Comparison of ENCODE assay signal across 12 cellular contexts in the genomic region with DNA sequence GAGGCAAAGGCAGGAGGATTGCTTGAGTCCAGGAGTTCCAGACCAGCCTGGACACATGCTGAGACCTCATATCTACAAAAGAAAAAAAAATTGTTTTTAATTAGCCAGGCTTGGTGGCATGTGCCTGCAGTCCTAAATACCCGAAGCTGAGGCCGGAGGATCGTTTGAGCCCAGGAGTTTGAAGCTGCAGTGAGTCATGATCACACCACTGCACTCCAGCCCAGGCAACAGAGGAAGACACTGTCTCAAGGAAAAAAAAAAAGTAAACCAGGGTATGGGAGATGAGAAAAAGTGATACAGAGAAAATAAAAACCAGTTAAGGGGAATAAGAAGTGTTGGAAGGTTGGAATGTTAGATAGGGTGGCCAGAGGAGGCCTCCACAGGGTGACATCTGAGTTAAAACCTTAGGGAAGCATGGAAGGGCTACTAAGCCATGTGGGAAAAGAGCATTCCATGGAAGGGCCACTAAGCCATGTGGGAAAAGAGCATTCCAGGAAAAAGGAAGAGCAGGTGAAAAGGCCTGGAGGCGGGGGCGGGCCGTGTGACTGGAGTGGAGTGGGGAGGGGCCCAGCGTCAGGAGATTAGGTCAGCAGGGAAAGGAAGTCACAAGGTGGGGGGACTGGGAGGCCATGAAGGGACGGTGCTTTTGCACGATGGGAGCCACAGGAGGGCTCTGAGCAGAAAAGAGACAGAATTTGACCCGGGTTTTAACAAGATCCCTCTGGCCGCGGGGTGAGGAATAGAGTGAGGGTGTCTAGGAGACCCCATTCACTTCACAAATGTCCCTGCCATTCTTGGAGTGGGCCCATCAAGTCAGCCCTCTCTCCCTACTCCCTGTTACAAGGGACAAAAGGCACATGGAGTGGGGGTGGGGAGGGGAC. TPM values are rescaled to one million over a fixed set of nuclear protein-coding genes. Genes with fewer than 3 reads are reported as not detected.
DNase-seq lines count a peak whose midpoint lies in the region; TF ChIP-seq lines count a peak whose summit lies in the region.
"Had no signal": no experiment of that assay in that cellular context is flagged by ENCODE, and none has a peak within 500 bp of the region (broad histone marks: within the 10 kb centered on the region; RNA-seq: fewer than 3 reads in every experiment).

No MANE protein-coding gene starts in this region.

- no peaks in the 10 kb centered on the region for H3K27me3 ChIP-seq in mesendoderm (ENCODE audit: insufficient read depth, low read length, poor library complexity)

- WGBS in mesendoderm (ENCODE audit: extremely low coverage, insufficient coverage, low lambda C conversion rate), result no CpG with 5 or more reads among the region's 12 CpGs

- peaks cover 9% of the 10 kb centered on the region for H3K27me3 Mint-ChIP-seq in dendritic cell treated with granulocyte-macrophage colony-stimulating factor and Interleukin-4, amounts not matched to agents 40 ng/mL and 50 ng/mL, for 4 days
- no peaks in the 10 kb centered on the region for H3K27me3 Mint-ChIP-seq in osteocyte (ENCODE audit: unreplicated experiment)

- H3K9me3 Mint-ChIP-seq in dendritic cell treated with granulocyte-macrophage colony-stimulating factor and Interleukin-4, amounts not matched to agents 40 ng/mL and 50 ng/mL, for 4 days, result no peaks in the 10 kb centered on the region
- no peaks in the 10 kb centered on the region for H3K9me3 Mint-ChIP-seq in osteocyte (ENCODE audit: unreplicated experiment)
- H3K9me3 Mint-ChIP-seq: T-cell had no signal

- H3K27ac ChIP-seq in mesendoderm (ENCODE audit: low read depth, low read length), result no peak overlapping the region

- H2BK15ac ChIP-seq in mesendoderm (replicated peaks; ENCODE audit: low read depth), result no peak overlapping the region

- no peak overlapping the region for H3K4me2 ChIP-seq in mesendoderm (ENCODE audit: low read length)

- no peak overlapping the region for H3K9ac ChIP-seq in mesendoderm (ENCODE audit: low read length)

- no peak overlapping the region for H2BK5ac ChIP-seq in mesendoderm (ENCODE audit: low read length)

- H3K27ac Mint-ChIP-seq in dendritic cell treated with granulocyte-macrophage colony-stimulating factor and Interleukin-4, amounts not matched to agents 40 ng/mL and 50 ng/mL, for 4 days, result peak overlapping the region; percentile 35
- no peak overlapping the region for H3K27ac Mint-ChIP-seq in osteocyte (ENCODE audit: unreplicated experiment)
- H3K27ac Mint-ChIP-seq: T-cell had no signal

- no peaks in the 10 kb centered on the region for H3K36me3 Mint-ChIP-seq in dendritic cell treated with granulocyte-macrophage colony-stimulating factor and Interleukin-4, amounts not matched to agents 40 ng/mL and 50 ng/mL, for 4 days (ENCODE audit: low read depth)
- H3K36me3 Mint-ChIP-seq in osteocyte (ENCODE audit: unreplicated experiment), result no peaks in the 10 kb centered on the region
- H3K36me3 Mint-ChIP-seq: T-cell had no signal

- intact Hi-C loops in dendritic cell treated with granulocyte-macrophage colony-stimulating factor and Interleukin-4, amounts not matched to agents 40 ng/mL and 50 ng/mL, for 4 days (cut with micrococcal nuclease), result no loop called here

- H4K8ac ChIP-seq in mesendoderm (ENCODE audit: low read depth, low read length), result no peak overlapping the region

- H4K5ac ChIP-seq in mesendoderm (ENCODE audit: low read length), result no peak overlapping the region

- no peak overlapping the region for H3K4me3 Mint-ChIP-seq in dendritic cell treated with granulocyte-macrophage colony-stimulating factor and Interleukin-4, amounts not matched to agents 40 ng/mL and 50 ng/mL, for 4 days
- no peak overlapping the region for H3K4me3 Mint-ChIP-seq in osteocyte (ENCODE audit: unreplicated experiment)
- H3K4me3 Mint-ChIP-seq: T-cell had no signal

- H3K18ac ChIP-seq in mesendoderm (ENCODE audit: low read length), result no peak overlapping the region

- H3K4me1 Mint-ChIP-seq in dendritic cell treated with granulocyte-macrophage colony-stimulating factor and Interleukin-4, amounts not matched to agents 40 ng/mL and 50 ng/mL, for 4 days (ENCODE audit: low read depth), result peaks cover 19% of the 10 kb centered on the region
- H3K4me1 Mint-ChIP-seq in osteocyte (ENCODE audit: unreplicated experiment), result peaks cover 5% of the 10 kb centered on the region
- H3K4me1 Mint-ChIP-seq: T-cell had no signal

- no peak for TF ChIP-seq CTCF in osteocyte (IDR thresholded peaks at IDR 0.05)

- H3K4me3 ChIP-seq in mesendoderm (ENCODE audit: low read length), result no peak overlapping the region

- peak; percentile 75 for DNase-seq in EL
- DNase-seq in NCI-H226, result peak; percentile 47
- DNase-seq in mesendoderm, result peak; percentile 78
- no peak for DNase-seq in activated T-cell treated with anti-CD3 and anti-CD28 coated beads for 4 hours
- DNase-seq in stimulated activated CD4-positive, alpha-beta T cell treated with anti-CD3 and anti-CD28 coated beads, Interleukin-15, amount 100 ng/mL, for 24 hours, result no peak
- DNase-seq in T-helper 1 cell, result no peak
- no peak for DNase-seq in osteocyte (ENCODE audit: extremely low spot score, unreplicated experiment)
- DNase-seq: activated CD8-positive, alpha-beta memory T cell treated with anti-CD3 and anti-CD28 coated beads, Interleukin-2, amount 50 U/mL, for 48 hours; cortex of kidney; NCI-H2227 treated with DMSO at 0.1 percent for 48 hours; T-cell had no signal

- peaks cover 3% of the 10 kb centered on the region for H3K4me1 ChIP-seq in mesendoderm (ENCODE audit: control insufficient read depth, low read depth, low read length)

- no peak overlapping the region for H2AK5ac ChIP-seq in mesendoderm (ENCODE audit: low read length)

- no peak overlapping the region for H3K4ac ChIP-seq in mesendoderm (ENCODE audit: low read depth, low read length)

- H3K36me3 ChIP-seq in mesendoderm (ENCODE audit: control insufficient read depth, insufficient read depth, low read length), result no peaks in the 10 kb centered on the region

- no peak overlapping the region for H2BK120ac ChIP-seq in mesendoderm (ENCODE audit: low read depth, low read length)

- no peaks in the 10 kb centered on the region for H3K79me2 ChIP-seq in mesendoderm (ENCODE audit: control insufficient read depth, insufficient read depth, low read length)

- no peaks in the 10 kb centered on the region for H3K79me1 ChIP-seq in mesendoderm (ENCODE audit: low read length)

- peak overlapping the region; percentile 47 for H3K56ac ChIP-seq in mesendoderm (ENCODE audit: low read length)

- H3K23ac ChIP-seq in mesendoderm (ENCODE audit: low read length), result no peak overlapping the region

RNA-seq across cellular contexts. Expression of gene CPNE5, which starts 18.3 kb away (rescaled TPM):
- polyA plus RNA-seq in mesendoderm (2013, experiment 1 of 2), result 0.10 TPM
- 0.17 TPM for polyA plus RNA-seq in mesendoderm (2013, experiment 2 of 2)
- total RNA-seq in osteocyte, result not detected in 2 replicates

RNA-seq across cellular contexts. Expression of gene PPIL1, which starts 53.7 kb away (rescaled TPM):
- polyA plus RNA-seq in mesendoderm (2013, experiment 1 of 2), result 105 TPM
- 104 TPM for polyA plus RNA-seq in mesendoderm (2013, experiment 2 of 2)
- 21.0 and 21.4 TPM in 2 replicates for total RNA-seq in osteocyte

Comparison
In these comparisons a context has a peak if more than half of its experiments do, and no peak if none do; other contexts are left out.
1. DNase-seq: peak in EL (single experiment), NCI-H226 (single experiment) and mesendoderm (single experiment); none in activated T-cell treated with anti-CD3 and anti-CD28 coated beads for 4 hours (single experiment), stimulated activated CD4-positive, alpha-beta T cell treated with anti-CD3 and anti-CD28 coated beads, Interleukin-15, amount 100 ng/mL, for 24 hours (single experiment), T-helper 1 cell (0 of 5) and osteocyte (single experiment).